In genomic region chr7:140310337-140311002, GRCh38 we compare ENCODE assay signal across 31 cellular contexts.
DNase-seq lines count a peak whose midpoint lies in the region; ATAC-seq, FAIRE-seq and TF ChIP-seq lines count a peak whose summit lies in the region.
"Had no signal": no experiment of that assay in that cellular context is flagged by ENCODE, and none has a peak within 500 bp of the region (broad histone marks: within the 10 kb centered on the region; RNA-seq: fewer than 3 reads in every experiment).

No MANE protein-coding gene starts in this region.

- DNase-seq in A549 (ENCODE audit: low read depth in 1 of 2, low spot score in 1 of 2), result no peak
- peak; percentile 52 for DNase-seq in PC-3
- peak; percentile 5 for DNase-seq in fibroblast of mammary gland (ENCODE audit: low read depth)
- DNase-seq in glutamatergic neuron, result no peak
- DNase-seq in HT-29 (ENCODE audit: low spot score), result no peak
- DNase-seq in germinal center (ENCODE audit: low spot score), result no peak
- DNase-seq in NCI-H748 (lab: John Stamatoyannopoulos, UW; ENCODE audit: unreplicated experiment), result no peak
- DNase-seq: activated CD4-positive, alpha-beta memory T cell treated with anti-CD3 and anti-CD28 coated beads, Interleukin-2, amount 10 ng/mL, durations not matched to agents 7 days and 5 days; activated CD4-positive, alpha-beta T cell treated with anti-CD3 and anti-CD28 coated beads for 1 hour; activated CD8-positive, alpha-beta memory T cell treated with anti-CD3 and anti-CD28 coated beads, Interleukin-2, amount 50 U/mL, for 48 hours; CD4-positive, CD25-positive, alpha-beta regulatory T cell; effector memory CD4-positive, alpha-beta T cell; foreskin melanocyte; left cardiac atrium; NCI-H146; NCI-H510A treated with DMSO at 0.1 percent for 48 hours; nephron progenitor cell; ovary; RPMI8226; SK-N-SH; spleen; stimulated activated CD4-positive, alpha-beta T cell treated with anti-CD3 and anti-CD28 coated beads, Interleukin-2, amount 100 ng/mL, for 48 hours; T-helper 17 cell; upper lobe of right lung had no signal

- H3K4me1 Mint-ChIP-seq in glutamatergic neuron (ENCODE audit: low read depth, unreplicated experiment), result peaks cover 5% of the 10 kb centered on the region

- TF ChIP-seq EP300 in A549 (IDR thresholded peaks at IDR 0.05), result no peak

- no peaks in the 10 kb centered on the region for H3F3A ChIP-seq in PC-3 (ENCODE audit: low read length, unreplicated experiment)

- H3K27ac Mint-ChIP-seq in glutamatergic neuron (ENCODE audit: unreplicated experiment), result no peak overlapping the region
- H3K27ac Mint-ChIP-seq: activated CD4-positive, alpha-beta memory T cell treated with anti-CD3 and anti-CD28 coated beads, Interleukin-2, amount 10 ng/mL, durations not matched to agents 7 days and 5 days; activated naive CD4-positive, alpha-beta T cell treated with anti-CD3 and anti-CD28 coated beads, Interleukin-2, amount 50 U/mL, for 24 hours; CD4-positive, CD25-positive, alpha-beta regulatory T cell; nephron progenitor cell; T-helper 17 cell had no signal

- H3K27me3 Mint-ChIP-seq in glutamatergic neuron (ENCODE audit: unreplicated experiment), result peaks cover 4% of the 10 kb centered on the region

- peak in 1 of 2 experiments; percentile 55; a peak in 2 of 6 replicates for ATAC-seq in A549
- ATAC-seq in PC-3, result peak; percentile 92
- ATAC-seq: left cardiac atrium, T-helper 17 cell, upper lobe of right lung had no signal

- H3K9me2 ChIP-seq in PC-3 (replicated peaks; ENCODE audit: low read length), result no peaks in the 10 kb centered on the region
- H3K9me2 ChIP-seq: SK-N-SH had no signal

- TF ChIP-seq POLR2A in A549 (IDR thresholded peaks at IDR 0.05; ENCODE audit: low read length), result no peak

- FAIRE-seq in A549 (lab: Jason Lieb, UNC), result no peak
- FAIRE-seq: colon, D721Med, GM12892, H54 had no signal

- POLR2A ChIA-PET in A549 (lab: Yijun Ruan, JAX) (no interaction called here), PC-3 (lab: Charles Lee; ENCODE audit: unreplicated experiment) (no interaction called here)

- H3K4me2 ChIP-seq in A549 (peak overlapping the region; percentile 59), PC-3 (ENCODE audit: low read length) (peak overlapping the region; percentile 15; the same call in 1 of the 2 replicates)
- peak overlapping the region; percentile 22 to 88 (median 44); a peak in 19 of 22 replicates for H3K4me2 ChIP-seq in BLaER1 treated with 17β-estradiol and CSF1 and Interleukin-3, amounts not matched to agents 10 nM and 100 nM
- H3K4me2 ChIP-seq: hepatocyte, SK-N-SH had no signal

- WGBS in A549 (ENCODE audit: missing lambda C conversion rate), result 27% methylated on average over 3 of the region's 3 CpGs

- H3K9me3 ChIP-seq in A549 (peaks cover 7% of the 10 kb centered on the region; the same call in 1 of the 3 replicates), PC-3 (ENCODE audit: low read length) (no peaks in the 10 kb centered on the region)
- H3K9me3 ChIP-seq in BLaER1 treated with 17β-estradiol and CSF1 and Interleukin-3, amounts not matched to agents 10 nM and 100 nM (replicated peaks in 1 of 11), result peaks cover 9 to 25% (median 18%) of the 10 kb centered on the region in 11 experiments
- H3K9me3 ChIP-seq: ovary had no signal

- no peak for TF ChIP-seq CTCF in A549 (IDR thresholded peaks at IDR 0.05)
- no peak for TF ChIP-seq CTCF in PC-3 (conservative IDR thresholded peaks at IDR 0.05; ENCODE audit: low read depth, low read length)
- TF ChIP-seq CTCF in fibroblast of mammary gland (conservative IDR thresholded peaks at IDR 0.05; ENCODE audit: control insufficient read depth, insufficient read depth, low read depth, low read length), result no peak
- no peak for TF ChIP-seq CTCF in glutamatergic neuron (IDR thresholded peaks at IDR 0.05; ENCODE audit: partially characterized antibody, unreplicated experiment)

- no peaks in the 10 kb centered on the region for H4K20me1 ChIP-seq in BLaER1 treated with 17β-estradiol and CSF1 and Interleukin-3, amounts not matched to agents 10 nM and 100 nM
- no peaks in the 10 kb centered on the region for H4K20me1 ChIP-seq in PC-3 (ENCODE audit: low read length)

- H3K4me1 ChIP-seq in A549 (peaks cover 36% of the 10 kb centered on the region), PC-3 (ENCODE audit: insufficient read depth, low read length) (peaks cover 7% of the 10 kb centered on the region)
- peaks cover 9 to 94% (median 65%) of the 10 kb centered on the region in 10 experiments; a peak in 18 of 20 replicates for H3K4me1 ChIP-seq in BLaER1 treated with 17β-estradiol and CSF1 and Interleukin-3, amounts not matched to agents 10 nM and 100 nM

- no peak overlapping the region for H3K4me3 Mint-ChIP-seq in glutamatergic neuron (ENCODE audit: unreplicated experiment)
- H3K4me3 Mint-ChIP-seq: activated CD4-positive, alpha-beta memory T cell treated with anti-CD3 and anti-CD28 coated beads, Interleukin-2, amount 10 ng/mL, durations not matched to agents 7 days and 5 days; activated naive CD4-positive, alpha-beta T cell treated with anti-CD3 and anti-CD28 coated beads, Interleukin-2, amount 50 U/mL, for 24 hours; CD4-positive, CD25-positive, alpha-beta regulatory T cell; nephron progenitor cell; T-helper 17 cell had no signal

- H3K79me2 ChIP-seq in PC-3 (ENCODE audit: low read length), result no peaks in the 10 kb centered on the region
- H3K79me2 ChIP-seq: hepatocyte had no signal

- H3K27me3 ChIP-seq in BLaER1 treated with 17β-estradiol and CSF1 and Interleukin-3, amounts not matched to agents 10 nM and 100 nM, result peaks cover 0 to 9% (median 0%) of the 10 kb centered on the region in 11 experiments; a peak in 1 of 22 replicates
- H3K27me3 ChIP-seq in PC-3 (ENCODE audit: low read length), result no peaks in the 10 kb centered on the region
- H3K27me3 ChIP-seq: hepatocyte, ovary, spleen, upper lobe of right lung had no signal

- CTCF ChIA-PET in A549 (lab: Yijun Ruan, JAX), result interaction anchor here (0.6 to 1.0 kb wide), 3 partner anchors 16 to 131 kb away, joined by 3 to 4 read pairs (median 4); no protein-coding TSS in a partner anchor
- CTCF ChIA-PET in PC-3 (lab: Charles Lee), result no interaction called here

- H3K4me3 ChIP-seq in A549, result no peak overlapping the region
- H3K4me3 ChIP-seq in BLaER1 treated with 17β-estradiol and CSF1 and Interleukin-3, amounts not matched to agents 10 nM and 100 nM, result peak overlapping the region in 1 of 10 experiments; percentile 1; a peak in 1 of 20 replicates
- H3K4me3 ChIP-seq in PC-3 (ENCODE audit: low read length), result no peak overlapping the region
- no peak overlapping the region for H3K4me3 ChIP-seq in fibroblast of mammary gland (ENCODE audit: control insufficient read depth, low read depth, low read length)
- H3K4me3 ChIP-seq: hepatocyte, ovary, spleen, upper lobe of right lung had no signal

- no TSS peak for BruUV-seq in PC-3 (replicated peaks; lab: Mats Ljungman, UMichigan)

- H3K27ac ChIP-seq in A549, result peak overlapping the region in 1 of 2 experiments; percentile 12; a peak in 1 of 6 replicates
- peak overlapping the region in 10 of 11 experiments; percentile 47 to 84 (median 66); a peak in 19 of 22 replicates for H3K27ac ChIP-seq in BLaER1 treated with 17β-estradiol and CSF1 and Interleukin-3, amounts not matched to agents 10 nM and 100 nM
- no peak overlapping the region for H3K27ac ChIP-seq in PC-3 (ENCODE audit: low read length)
- H3K27ac ChIP-seq: hepatocyte, ovary, upper lobe of right lung had no signal

- intact Hi-C loops in PC-3 (cut with micrococcal nuclease), result no loop called here

- peak overlapping the region in 7 of 11 experiments; percentile 7 to 72 (median 49); a peak in 11 of 22 replicates for H3K9ac ChIP-seq in BLaER1 treated with 17β-estradiol and CSF1 and Interleukin-3, amounts not matched to agents 10 nM and 100 nM
- no peak overlapping the region for H3K9ac ChIP-seq in PC-3 (ENCODE audit: low read length)
- H3K9ac ChIP-seq: SK-N-SH had no signal

- peaks cover 23% of the 10 kb centered on the region for H3K36me3 Mint-ChIP-seq in glutamatergic neuron (ENCODE audit: unreplicated experiment)

- TF ChIP-seq RAD21 in A549 (conservative IDR thresholded peaks at IDR 0.05 in 1 of 2, IDR thresholded peaks at IDR 0.05 in 1 of 2), result no peak

- no peaks in the 10 kb centered on the region for H3K36me3 ChIP-seq in BLaER1 treated with 17β-estradiol and CSF1 and Interleukin-3, amounts not matched to agents 10 nM and 100 nM
- no peaks in the 10 kb centered on the region for H3K36me3 ChIP-seq in PC-3 (ENCODE audit: low read depth, low read length)
- H3K36me3 ChIP-seq: ovary, spleen, upper lobe of right lung had no signal

- no peak overlapping the region for H2AFZ ChIP-seq in PC-3 (ENCODE audit: low read length)
- H2AFZ ChIP-seq: hepatocyte had no signal

- H3K9me3 Mint-ChIP-seq in glutamatergic neuron (ENCODE audit: unreplicated experiment), result peaks cover 6% of the 10 kb centered on the region

TF ChIP-seq in A549, 52 proteins besides CTCF, POLR2A, EP300 and RAD21:
- TF ChIP-seq, protein P1, sequence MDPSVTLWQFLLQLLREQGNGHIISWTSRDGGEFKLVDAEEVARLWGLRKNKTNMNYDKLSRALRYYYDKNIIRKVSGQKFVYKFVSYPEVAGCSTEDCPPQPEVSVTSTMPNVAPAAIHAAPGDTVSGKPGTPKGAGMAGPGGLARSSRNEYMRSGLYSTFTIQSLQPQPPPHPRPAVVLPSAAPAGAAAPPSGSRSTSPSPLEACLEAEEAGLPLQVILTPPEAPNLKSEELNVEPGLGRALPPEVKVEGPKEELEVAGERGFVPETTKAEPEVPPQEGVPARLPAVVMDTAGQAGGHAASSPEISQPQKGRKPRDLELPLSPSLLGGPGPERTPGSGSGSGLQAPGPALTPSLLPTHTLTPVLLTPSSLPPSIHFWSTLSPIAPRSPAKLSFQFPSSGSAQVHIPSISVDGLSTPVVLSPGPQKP (IDR thresholded peaks at IDR 0.05; ENCODE audit: low read depth, low read length), result no peak
- TF ChIP-seq GATA3 (IDR thresholded peaks at IDR 0.05; ENCODE audit: borderline replicate concordance), result peak; percentile 49; the same call in 1 of the 2 replicates
TF ChIP-seq in A549: peak in this region for 1.

Comparison
In these comparisons a context has a peak if more than half of its experiments do, and no peak if none do; other contexts are left out.
1. DNase-seq: peak in PC-3 (single experiment) and fibroblast of mammary gland (single experiment); none in A549 (0 of 2), glutamatergic neuron (single experiment), HT-29 (single experiment), germinal center (single experiment) and NCI-H748 (single experiment).
2. Peak in every context shown above with its lines, with median percentiles within 50 percentile points of each other: H3K4me2 ChIP-seq.